ENCODE assay signal across 11 cellular contexts in genomic region chr1:15168479-15168878, GRCh38. TPM values are rescaled to one million over a fixed set of nuclear protein-coding genes. Genes with fewer than 3 reads are reported as not detected.
DNase-seq lines count a peak whose midpoint lies in the region; FAIRE-seq and TF ChIP-seq lines count a peak whose summit lies in the region.
"Had no signal": no experiment of that assay in that cellular context is flagged by ENCODE, and none has a peak within 500 bp of the region (broad histone marks: within the 10 kb centered on the region; RNA-seq: fewer than 3 reads in every experiment).

No MANE protein-coding gene starts in this region.

- FAIRE-seq in G401.6 (lab: Jason Lieb, UNC) (peak; percentile 46), RCC 7860 (lab: Jason Lieb, UNC) (peak; percentile 98)

- peak; percentile 32 for TF ChIP-seq CTCF in epithelial cell of proximal tubule (conservative IDR thresholded peaks at IDR 0.05; ENCODE audit: low read depth, low read length)

- peak; percentile 95 for DNase-seq in RCC 7860 (ENCODE audit: low spot score)
- peak; percentile 95 for DNase-seq in epithelial cell of proximal tubule (ENCODE audit: low read depth)
- DNase-seq in pons (ENCODE audit: low spot score) = peak; percentile 29
- DNase-seq in DMS 273 treated with DMSO at 0.1 percent for 48 hours (lab: John Stamatoyannopoulos, UW) = no peak
- no peak for DNase-seq in activated CD4-positive, alpha-beta T cell treated with anti-CD3 and anti-CD28 coated beads for 4 hours
- no peak for DNase-seq in C1 segment of cervical spinal cord (lab: John Stamatoyannopoulos, UW)
- no peak for DNase-seq in activated CD8-positive, alpha-beta memory T cell treated with anti-CD3 and anti-CD28 coated beads, Interleukin-2, amount 50 U/mL, for 4 hours
- DNase-seq: glutamatergic neuron, NCI-H2081 had no signal

- H3K4me3 ChIP-seq in epithelial cell of proximal tubule (ENCODE audit: low read depth, low read length) = no peak overlapping the region

RNA-seq across cellular contexts. Expression of gene TMEM51, which starts 14.9 kb away (rescaled TPM):
- total RNA-seq in epithelial cell of proximal tubule = 48.1 and 86.7 TPM in 2 replicates
- total RNA-seq: activated T-helper 17 cell treated with anti-CD3 and anti-CD28 coated beads, Interleukin-2, amount 50 U/mL, for 72 hours had no signal

Comparison
In these comparisons a context has a peak if more than half of its experiments do, and no peak if none do; other contexts are left out.
1. DNase-seq: peak in RCC 7860 (single experiment), epithelial cell of proximal tubule (single experiment) and pons (single experiment); none in DMS 273 treated with DMSO at 0.1 percent for 48 hours (single experiment), activated CD4-positive, alpha-beta T cell treated with anti-CD3 and anti-CD28 coated beads for 4 hours (0 of 2), C1 segment of cervical spinal cord (0 of 14) and activated CD8-positive, alpha-beta memory T cell treated with anti-CD3 and anti-CD28 coated beads, Interleukin-2, amount 50 U/mL, for 4 hours (single experiment).